14 cellular contexts compared by ENCODE assay signal in the genomic region with DNA sequence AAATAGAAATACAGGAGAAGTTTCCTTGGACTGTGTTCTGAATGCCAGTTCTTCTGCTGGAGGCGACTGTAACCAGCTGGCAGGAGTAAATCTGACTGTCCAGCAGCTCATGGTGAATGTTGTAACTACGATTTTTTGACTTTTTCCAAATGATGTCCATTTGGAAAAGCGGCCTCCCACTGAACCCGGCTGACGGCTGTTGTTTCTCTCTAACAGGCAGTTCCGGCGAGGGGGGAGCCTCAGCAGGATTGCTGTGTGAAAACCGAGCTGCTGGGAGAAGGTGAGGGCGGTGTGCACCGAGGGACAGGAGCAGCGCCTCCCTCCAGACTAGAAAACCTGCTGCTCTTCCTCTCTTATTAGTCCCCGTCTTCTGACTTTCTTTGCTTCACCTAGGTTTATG.
DNase-seq lines count a peak whose midpoint lies in the region; ATAC-seq and TF ChIP-seq lines count a peak whose summit lies in the region.
"Had no signal": no experiment of that assay in that cellular context is flagged by ENCODE, and none has a peak within 500 bp of the region (broad histone marks: within the 10 kb centered on the region; RNA-seq: fewer than 3 reads in every experiment).

No MANE protein-coding gene starts in this region.

- peaks cover 11% of the 10 kb centered on the region for H3K9me3 Mint-ChIP-seq in nephron
- H3K9me3 Mint-ChIP-seq in stimulated activated memory B cell treated with anti-CD40 and anti-IgM and Interleukin-4, amounts not matched to agents 10 μg/mL and 1 μg/mL and 100 μg/mL, for 72 hours = peaks cover 5% of the 10 kb centered on the region

- H3K36me3 Mint-ChIP-seq in nephron (ENCODE audit: low read depth) = peaks cover 43% of the 10 kb centered on the region
- peaks cover 41% of the 10 kb centered on the region for H3K36me3 Mint-ChIP-seq in stimulated activated memory B cell treated with anti-CD40 and anti-IgM and Interleukin-4, amounts not matched to agents 10 μg/mL and 1 μg/mL and 100 μg/mL, for 72 hours

- ATAC-seq in stimulated activated memory B cell treated with anti-CD40 and anti-IgM and Interleukin-4, amounts not matched to agents 10 μg/mL and 1 μg/mL and 100 μg/mL, for 72 hours = no peak
- no peak for ATAC-seq in GM21367 (IDR thresholded peaks at IDR 0.05; ENCODE audit: unreplicated experiment)
- no peak for ATAC-seq in HG03439 (IDR thresholded peaks at IDR 0.05; ENCODE audit: unreplicated experiment)

- H3K4me1 Mint-ChIP-seq in nephron = peaks cover 14% of the 10 kb centered on the region
- H3K4me1 Mint-ChIP-seq in stimulated activated memory B cell treated with anti-CD40 and anti-IgM and Interleukin-4, amounts not matched to agents 10 μg/mL and 1 μg/mL and 100 μg/mL, for 72 hours = peaks cover 51% of the 10 kb centered on the region

- TF ChIP-seq CTCF in choroid plexus epithelial cell (conservative IDR thresholded peaks at IDR 0.05; ENCODE audit: low read depth, low read length) (no peak), nephron (IDR thresholded peaks at IDR 0.05; ENCODE audit: unreplicated experiment in 3 of 3) (no peak)

- H3K27ac Mint-ChIP-seq in nephron = peak overlapping the region in 2 of 3 experiments; percentile 10 to 56
- peak overlapping the region; percentile 6 for H3K27ac Mint-ChIP-seq in stimulated activated memory B cell treated with anti-CD40 and anti-IgM and Interleukin-4, amounts not matched to agents 10 μg/mL and 1 μg/mL and 100 μg/mL, for 72 hours

- DNase-seq in H7 (peak; percentile 47), choroid plexus epithelial cell (ENCODE audit: low read depth) (peak; percentile 57), NCI-H1105 treated with DMSO at 0.1 percent for 48 hours (lab: John Stamatoyannopoulos, UW) (no peak)
- DNase-seq: HCEC 1CT, KBM-7, MV-4-11, NCI-H1436 treated with DMSO at 0.1 percent for 48 hours, NCI-H2081, NCI-H748 treated with DMSO at 0.1 percent for 48 hours, OCI-M1 had no signal

- H3K27me3 Mint-ChIP-seq in nephron (ENCODE audit: low read depth) = no peaks in the 10 kb centered on the region
- no peaks in the 10 kb centered on the region for H3K27me3 Mint-ChIP-seq in stimulated activated memory B cell treated with anti-CD40 and anti-IgM and Interleukin-4, amounts not matched to agents 10 μg/mL and 1 μg/mL and 100 μg/mL, for 72 hours

- H3K4me3 ChIP-seq in H7 (ENCODE audit: insufficient read depth, low read depth, low read length) (no peak overlapping the region), choroid plexus epithelial cell (ENCODE audit: low read depth, low read length) (no peak overlapping the region)

- H3K4me3 Mint-ChIP-seq in nephron = no peak overlapping the region
- H3K4me3 Mint-ChIP-seq in stimulated activated memory B cell treated with anti-CD40 and anti-IgM and Interleukin-4, amounts not matched to agents 10 μg/mL and 1 μg/mL and 100 μg/mL, for 72 hours = no peak overlapping the region

- H3K36me3 ChIP-seq in H7 (replicated peaks; ENCODE audit: control insufficient read depth, insufficient read depth, low read length) = peaks cover 3% of the 10 kb centered on the region

- H3K27me3 ChIP-seq in H7 (ENCODE audit: control insufficient read depth, insufficient read depth, low read length) = no peaks in the 10 kb centered on the region
